In genomic region chr2:191845876-191846786, GRCh38 we compare ENCODE assay signal across 8 cellular contexts. TPM values are rescaled to one million over a fixed set of nuclear protein-coding genes. Genes with fewer than 3 reads are reported as not detected.
DNase-seq lines count a peak whose midpoint lies in the region; ATAC-seq and TF ChIP-seq lines count a peak whose summit lies in the region.

No MANE protein-coding gene starts in this region.

- WGBS in GM23248 (ENCODE audit: low coverage in 1 of 2, low lambda C conversion rate in 2 of 2, missing lambda C conversion rate in 2 of 2), 2 experiments: 93 to 95% methylated on average over 27 of the region's 27 CpGs

- no peaks in the 10 kb centered on the region for H3K79me2 ChIP-seq in GM23248 (ENCODE audit: insufficient read depth)

- CTCF ChIA-PET in CD4-positive, alpha-beta memory T cell (lab: Charles Lee; ENCODE audit: partially characterized antibody): no interaction called here

- peak overlapping the region in 2 of 8 donors; percentile 5 to 29 for H3K4me3 Mint-ChIP-seq in CD4-positive, alpha-beta memory T cell

- H3K4me3 ChIP-seq in GM23248: peak overlapping the region; percentile 35; the same call in 1 of the 2 replicates
- H3K4me3 ChIP-seq in WERI-Rb-1 (ENCODE audit: low read depth, low read length): no peak overlapping the region
- peak overlapping the region; percentile 79 for H3K4me3 ChIP-seq in left ventricle myocardium inferior
- H3K4me3 ChIP-seq in skin epidermis: peak overlapping the region; percentile 5 to 30 (median 26)
- H3K4me3 ChIP-seq in CD4-positive, alpha-beta memory T cell (ENCODE audit: low read length in 2 of 2): no peak overlapping the region

- H3K4me1 ChIP-seq in GM23248 (ENCODE audit: insufficient read depth) (peaks cover 27% of the 10 kb centered on the region), left ventricle myocardium inferior (peaks cover 95% of the 10 kb centered on the region)
- no peaks in the 10 kb centered on the region for H3K4me1 ChIP-seq in CD4-positive, alpha-beta memory T cell (ENCODE audit: insufficient read depth, low read length)

- H3K27ac Mint-ChIP-seq in CD4-positive, alpha-beta memory T cell: no peak overlapping the region

- H3K9me3 ChIP-seq in GM23248 (ENCODE audit: low read depth) (no peaks in the 10 kb centered on the region), WERI-Rb-1 (ENCODE audit: severe bottlenecking) (no peaks in the 10 kb centered on the region), left ventricle myocardium inferior (replicated peaks) (no peaks in the 10 kb centered on the region)
- no peaks in the 10 kb centered on the region for H3K9me3 ChIP-seq in CD4-positive, alpha-beta memory T cell (ENCODE audit: control insufficient read depth in 1 of 2, low read length in 2 of 2)

- no peaks in the 10 kb centered on the region for H4K20me1 ChIP-seq in GM23248 (ENCODE audit: insufficient read depth)

- H3K4me1 Mint-ChIP-seq in CD4-positive, alpha-beta memory T cell: peaks cover 0 to 16% (median 5%) of the 10 kb centered on the region in 4 donors

- ATAC-seq in GM21825 (IDR thresholded peaks at IDR 0.05; ENCODE audit: unreplicated experiment): no peak

- POLR2A ChIA-PET in CD4-positive, alpha-beta memory T cell (lab: Charles Lee; ENCODE audit: partially characterized antibody): no interaction called here

- in situ Hi-C loops in GM23248 (cut with MboI): no loop called here

- H3K9ac ChIP-seq in GM23248: no peak overlapping the region

- TF ChIP-seq CTCF in WERI-Rb-1 (IDR thresholded peaks at IDR 0.05; ENCODE audit: low read depth, low read length) (no peak), left ventricle myocardium inferior (IDR thresholded peaks at IDR 0.05; ENCODE audit: borderline replicate concordance) (no peak)

- no peaks in the 10 kb centered on the region for H3K9me2 ChIP-seq in GM23248 (ENCODE audit: insufficient read depth)

- no peaks in the 10 kb centered on the region for H3K36me3 Mint-ChIP-seq in CD4-positive, alpha-beta memory T cell

- peaks cover 18% of the 10 kb centered on the region; the same call in 1 of the 2 replicates for H3F3A ChIP-seq in GM23248 (ENCODE audit: insufficient read depth)

- H3K4me2 ChIP-seq in GM23248 (ENCODE audit: unreplicated experiment): peak overlapping the region; percentile 43

- intact Hi-C loops in left ventricle myocardium inferior (cut with micrococcal nuclease): no loop called here
- intact Hi-C loops in CD4-positive, alpha-beta memory T cell (cut with micrococcal nuclease): no loop called here

- H3K9me3 Mint-ChIP-seq in CD4-positive, alpha-beta memory T cell: no peaks in the 10 kb centered on the region

- H3K27me3 ChIP-seq in GM23248 (replicated peaks; ENCODE audit: insufficient read depth): no peaks in the 10 kb centered on the region
- no peaks in the 10 kb centered on the region for H3K27me3 ChIP-seq in WERI-Rb-1 (ENCODE audit: insufficient read depth, low read depth, severe bottlenecking)
- H3K27me3 ChIP-seq in left ventricle myocardium inferior (ENCODE audit: low read depth): no peaks in the 10 kb centered on the region
- peaks cover 11% of the 10 kb centered on the region for H3K27me3 ChIP-seq in CD4-positive, alpha-beta memory T cell (ENCODE audit: insufficient read depth, low read length)

- DNase-seq in GM23248 (no peak), WERI-Rb-1 (peak; percentile 59), left ventricle myocardium inferior (peak; percentile 37), NCI-H1417 (lab: John Stamatoyannopoulos, UW) (no peak)
- DNase-seq in CD4-positive, alpha-beta memory T cell: no peak
- DNase-seq in activated CD4-positive, CD25-positive, alpha-beta regulatory T cell (lab: John Stamatoyannopoulos, UW): no peak

- peak overlapping the region; percentile 61 for H2AFZ ChIP-seq in GM23248

- H3K27ac ChIP-seq in GM23248 (no peak overlapping the region), WERI-Rb-1 (peak overlapping the region; percentile 80), left ventricle myocardium inferior (replicated peaks) (peak overlapping the region; percentile 96), skin epidermis (peak overlapping the region in 14 of 21 experiments; percentile 2 to 87 (median 47))
- no peak overlapping the region for H3K27ac ChIP-seq in CD4-positive, alpha-beta memory T cell (ENCODE audit: low read depth, low read length)

- peaks cover 27 to 36% of the 10 kb centered on the region in 2 donors for H3K27me3 Mint-ChIP-seq in CD4-positive, alpha-beta memory T cell

- H3K36me3 ChIP-seq in GM23248 (ENCODE audit: low read depth): no peaks in the 10 kb centered on the region
- no peaks in the 10 kb centered on the region for H3K36me3 ChIP-seq in WERI-Rb-1
- H3K36me3 ChIP-seq in left ventricle myocardium inferior: peaks cover 22% of the 10 kb centered on the region
- H3K36me3 ChIP-seq in CD4-positive, alpha-beta memory T cell (ENCODE audit: insufficient read depth, low read length): no peaks in the 10 kb centered on the region

RNA-seq across cellular contexts. Expression of gene CAVIN2, which starts 0.8 kb away (rescaled TPM):
- 2.8 and 3.1 TPM in 2 replicates for total RNA-seq in GM23248 (2014; rRNA removed; shearing (Covaris generic))
- polyA plus RNA-seq in GM23248 (2016; fragmentation: Nextera tagmentation; extraction: Ambion mirVana): 5.2 and 6.1 TPM in 2 replicates
- 93.9 TPM for total RNA-seq in left ventricle myocardium inferior
- not detected for total RNA-seq in CD4-positive, alpha-beta memory T cell
- under 1 TPM in 1 of 2 donors, not detected in 1; 0.06 TPM for polyA plus RNA-seq in CD4-positive, alpha-beta memory T cell

Comparison
In these comparisons a context has a peak if more than half of its experiments do, and no peak if none do; other contexts are left out.
1. DNase-seq: peak in WERI-Rb-1 (single experiment) and left ventricle myocardium inferior (single experiment); none in GM23248 (single experiment), NCI-H1417 (0 of 3), CD4-positive, alpha-beta memory T cell (0 of 5) and activated CD4-positive, CD25-positive, alpha-beta regulatory T cell (0 of 4).
2. H3K27ac ChIP-seq: peak in WERI-Rb-1 (single experiment), left ventricle myocardium inferior (single experiment) and skin epidermis (14 of 21); none in GM23248 (single experiment) and CD4-positive, alpha-beta memory T cell (single experiment).
3. H3K4me3 ChIP-seq: peak in GM23248 (single experiment), left ventricle myocardium inferior (single experiment) and skin epidermis (7 of 7); none in WERI-Rb-1 (single experiment) and CD4-positive, alpha-beta memory T cell (0 of 2).
4. RNA of gene CAVIN2, which starts 0.8 kb away (total RNA-seq): 93.9 TPM in left ventricle myocardium inferior (single experiment); 2.8 to 3.1 TPM in GM23248 and not detected in CD4-positive, alpha-beta memory T cell; every median in the first group is over 10 times any median in the second.